In genomic region chr16:112153-112840, GRCh38 we compare ENCODE assay signal across 1 cellular context.
TF ChIP-seq lines count a peak whose summit lies in the region.

No MANE protein-coding gene starts in this region.

TF ChIP-seq in IMR-90, 13 proteins besides CTCF, POLR2A, EP300 and RAD21:
- TF ChIP-seq CEBPB (IDR thresholded peaks at IDR 0.05; ENCODE audit: low read depth, low read length) (no peak), MAZ (IDR thresholded peaks at IDR 0.05; ENCODE audit: borderline replicate concordance, low read depth, low read length) (no peak), ELK1 (IDR thresholded peaks at IDR 0.05; ENCODE audit: borderline replicate concordance, low read depth, low read length) (no peak), FOS (IDR thresholded peaks at IDR 0.05; ENCODE audit: low read depth, low read length) (no peak), RCOR1 (IDR thresholded peaks at IDR 0.05; ENCODE audit: insufficient replicate concordance, low read length) (no peak), USF2 (IDR thresholded peaks at IDR 0.05; ENCODE audit: low read depth, low read length) (no peak), SMC3 (IDR thresholded peaks at IDR 0.05; ENCODE audit: low read depth, low read length) (no peak), MAFK (IDR thresholded peaks at IDR 0.05; ENCODE audit: low read depth, low read length) (no peak), RFX5 (IDR thresholded peaks at IDR 0.05; ENCODE audit: low read depth, low read length) (no peak), BHLHE40 (IDR thresholded peaks at IDR 0.05; ENCODE audit: low read depth, low read length) (no peak), CHD1 (IDR thresholded peaks at IDR 0.05; ENCODE audit: low read depth, low read length) (no peak), MXI1 (IDR thresholded peaks at IDR 0.05; ENCODE audit: borderline replicate concordance, low read depth, low read length) (no peak)
